In genomic region chr10:10471758-10472157, GRCh38 we compare ENCODE assay signal across 28 cellular contexts.
"Had no signal": no experiment of that assay in that cellular context is flagged by ENCODE, and none has a peak within 500 bp of the region (broad histone marks: within the 10 kb centered on the region; RNA-seq: fewer than 3 reads in every experiment).

No MANE protein-coding gene starts in this region.

- DNase-seq: stimulated activated CD4-positive, alpha-beta T cell treated with anti-CD3 and anti-CD28 coated beads, Interleukin-2, amount 100 ng/mL, for 48 hours; stimulated activated CD4-positive, alpha-beta T cell treated with anti-CD3 and anti-CD28 coated beads, Interleukin-4, amount 100 ng/mL, for 1 hour; stimulated activated CD4-positive, alpha-beta T cell treated with anti-CD3 and anti-CD28 coated beads, Interleukin-4, amount 100 ng/mL, for 24 hours; stimulated activated CD4-positive, alpha-beta T cell treated with anti-CD3 and anti-CD28 coated beads, Interleukin-4, amount 100 ng/mL, for 4 hours; stimulated activated CD8-positive, alpha-beta memory T cell treated with anti-CD3 and anti-CD28 coated beads, Interleukin-4, amount 100 ng/mL, for 48 hours; stimulated activated naive B cell treated with anti-CD40 and anti-IgM and Interleukin-4, amounts not matched to agents 10 μg/mL and 1 μg/mL and 100 μg/mL, for 72 hours; stimulated activated naive CD4-positive, alpha-beta T cell; stimulated activated naive CD4-positive, alpha-beta T cell treated with Interleukin-2 at 50 U/mL for 16 hours; stimulated activated naive CD8-positive, alpha-beta T cell treated with anti-CD3 and anti-CD28 coated beads, Interleukin-15, amount 100 ng/mL, for 72 hours; stimulated activated naive CD8-positive, alpha-beta T cell treated with anti-CD3 and anti-CD28 coated beads, Interleukin-15, Interleukin-2, amounts not matched to agents 100 U/mL and 50 U/mL, for 24 hours; stomach; substantia nigra; testis; thyroid gland; tibial artery; transverse colon; trophoblast cell; upper lobe of left lung; upper lobe of right lung; uterus had no signal

- H3K27ac Mint-ChIP-seq: stimulated activated effector memory CD8-positive, alpha-beta T cell treated with anti-CD3 and anti-CD28 coated beads, Interleukin-12 subunit alpha, Interleukin-12 subunit beta, amount 100 ng/mL, for 72 hours; stimulated activated memory B cell treated with anti-CD40 and anti-IgM and Interleukin-4, amounts not matched to agents 10 μg/mL and 1 μg/mL and 100 μg/mL, for 72 hours; stimulated activated naive B cell treated with anti-CD40 and anti-IgM and Interleukin-4, amounts not matched to agents 10 μg/mL and 1 μg/mL and 100 μg/mL, for 72 hours; stimulated activated naive CD8-positive, alpha-beta T cell treated with anti-CD3 and anti-CD28 coated beads, Interleukin-15, amount 100 ng/mL, for 72 hours; stimulated activated naive CD8-positive, alpha-beta T cell treated with anti-CD3 and anti-CD28 coated beads, Interleukin-15, Interleukin-2, amounts not matched to agents 100 ng/mL and 50 ng/mL, for 24 hours; type B pancreatic cell had no signal

- H3K36me3 ChIP-seq: stomach, suprapubic skin, thoracic aorta, thyroid gland, tibial artery, tibial nerve, transverse colon, upper lobe of left lung, upper lobe of right lung, uterus, vagina had no signal

- H3K4me1 ChIP-seq: stomach, suprapubic skin, testis, thyroid gland, tibial artery, tibial nerve, transverse colon, upper lobe of left lung, upper lobe of right lung, uterus, vagina had no signal

- H3K4me3 Mint-ChIP-seq: stimulated activated effector memory CD8-positive, alpha-beta T cell treated with anti-CD3 and anti-CD28 coated beads, Interleukin-12 subunit alpha, Interleukin-12 subunit beta, amount 100 ng/mL, for 72 hours; stimulated activated memory B cell treated with anti-CD40 and anti-IgM and Interleukin-4, amounts not matched to agents 10 μg/mL and 1 μg/mL and 100 μg/mL, for 72 hours; stimulated activated naive B cell treated with anti-CD40 and anti-IgM and Interleukin-4, amounts not matched to agents 10 μg/mL and 1 μg/mL and 100 μg/mL, for 72 hours; stimulated activated naive CD8-positive, alpha-beta T cell treated with anti-CD3 and anti-CD28 coated beads, Interleukin-15, amount 100 ng/mL, for 72 hours; stimulated activated naive CD8-positive, alpha-beta T cell treated with anti-CD3 and anti-CD28 coated beads, Interleukin-15, Interleukin-2, amounts not matched to agents 100 ng/mL and 50 ng/mL, for 24 hours; type B pancreatic cell had no signal

- H3K4me3 ChIP-seq: stomach, suprapubic skin, testis, thoracic aorta, thyroid gland, tibial artery, tibial nerve, transverse colon, upper lobe of left lung, upper lobe of right lung, uterus, vagina had no signal

- H3K9me3 ChIP-seq: testis, thoracic aorta, thyroid gland, upper lobe of right lung, uterus, vagina had no signal

- H3K36me3 Mint-ChIP-seq: stimulated activated effector memory CD8-positive, alpha-beta T cell treated with anti-CD3 and anti-CD28 coated beads, Interleukin-12 subunit alpha, Interleukin-12 subunit beta, amount 100 ng/mL, for 72 hours; stimulated activated memory B cell treated with anti-CD40 and anti-IgM and Interleukin-4, amounts not matched to agents 10 μg/mL and 1 μg/mL and 100 μg/mL, for 72 hours; stimulated activated naive B cell treated with anti-CD40 and anti-IgM and Interleukin-4, amounts not matched to agents 10 μg/mL and 1 μg/mL and 100 μg/mL, for 72 hours; type B pancreatic cell had no signal

- H3K9me3 Mint-ChIP-seq: stimulated activated memory B cell treated with anti-CD40 and anti-IgM and Interleukin-4, amounts not matched to agents 10 μg/mL and 1 μg/mL and 100 μg/mL, for 72 hours had no signal

- H3K4me1 Mint-ChIP-seq: stimulated activated effector memory CD8-positive, alpha-beta T cell treated with anti-CD3 and anti-CD28 coated beads, Interleukin-12 subunit alpha, Interleukin-12 subunit beta, amount 100 ng/mL, for 72 hours; stimulated activated memory B cell treated with anti-CD40 and anti-IgM and Interleukin-4, amounts not matched to agents 10 μg/mL and 1 μg/mL and 100 μg/mL, for 72 hours; stimulated activated naive B cell treated with anti-CD40 and anti-IgM and Interleukin-4, amounts not matched to agents 10 μg/mL and 1 μg/mL and 100 μg/mL, for 72 hours; stimulated activated naive CD8-positive, alpha-beta T cell treated with anti-CD3 and anti-CD28 coated beads, Interleukin-15, amount 100 ng/mL, for 72 hours had no signal

- H3K27ac ChIP-seq: stomach, suprapubic skin, testis, thoracic aorta, thyroid gland, tibial artery, tibial nerve, transverse colon, upper lobe of left lung, upper lobe of right lung, uterus, vagina had no signal

- ATAC-seq: stimulated activated effector memory CD8-positive, alpha-beta T cell treated with anti-CD3 and anti-CD28 coated beads, Interleukin-12 subunit alpha, Interleukin-12 subunit beta, amount 100 ng/mL, for 72 hours; stimulated activated memory B cell treated with anti-CD40 and anti-IgM and Interleukin-4, amounts not matched to agents 10 μg/mL and 1 μg/mL and 100 μg/mL, for 72 hours; stimulated activated naive B cell treated with anti-CD40 and anti-IgM and Interleukin-4, amounts not matched to agents 10 μg/mL and 1 μg/mL and 100 μg/mL, for 72 hours; stimulated activated naive CD8-positive, alpha-beta T cell treated with anti-CD3 and anti-CD28 coated beads, Interleukin-15, amount 100 ng/mL, for 72 hours; stimulated activated naive CD8-positive, alpha-beta T cell treated with anti-CD3 and anti-CD28 coated beads, Interleukin-15, Interleukin-2, amounts not matched to agents 100 U/mL and 50 U/mL, for 24 hours; upper lobe of right lung had no signal

- H3K27me3 Mint-ChIP-seq: stimulated activated memory B cell treated with anti-CD40 and anti-IgM and Interleukin-4, amounts not matched to agents 10 μg/mL and 1 μg/mL and 100 μg/mL, for 72 hours; stimulated activated naive B cell treated with anti-CD40 and anti-IgM and Interleukin-4, amounts not matched to agents 10 μg/mL and 1 μg/mL and 100 μg/mL, for 72 hours; type B pancreatic cell had no signal
